23 cellular contexts compared by ENCODE assay signal in genomic region chr1:14871569-14871968, GRCh38.
DNase-seq lines count a peak whose midpoint lies in the region; ATAC-seq, FAIRE-seq and TF ChIP-seq lines count a peak whose summit lies in the region.
"Had no signal": no experiment of that assay in that cellular context is flagged by ENCODE, and none has a peak within 500 bp of the region (broad histone marks: within the 10 kb centered on the region; RNA-seq: fewer than 3 reads in every experiment).

No MANE protein-coding gene starts in this region.

- TF ChIP-seq POLR2A in GM12892 (IDR thresholded peaks at IDR 0.05; ENCODE audit: low read depth, low read length): no peak

- ATAC-seq in GM21515 (IDR thresholded peaks at IDR 0.05; ENCODE audit: unreplicated experiment) (no peak), HG03108 (IDR thresholded peaks at IDR 0.05; ENCODE audit: unreplicated experiment) (no peak)
- ATAC-seq: A549 had no signal

- H3K4me3 ChIP-seq in epithelial cell of esophagus (ENCODE audit: low read length): no peak overlapping the region
- H3K4me3 ChIP-seq: A549, BLaER1, GM23248, HAP-1 had no signal

- no peak for TF ChIP-seq CTCF in epithelial cell of esophagus (IDR thresholded peaks at IDR 0.05; ENCODE audit: insufficient read depth, low read depth, low read length, missing control alignments)

- no peak for FAIRE-seq in GM12892 (lab: Jason Lieb, UNC)
- FAIRE-seq: A549, D721Med, GM12891 had no signal

- DNase-seq in ELF-1 (ENCODE audit: low read depth, low spot score) (peak; percentile 22), NCI-H2227 treated with DMSO at 0.1 percent for 48 hours (lab: John Stamatoyannopoulos, UW) (peak; percentile 44), epithelial cell of esophagus (ENCODE audit: low read depth) (peak; percentile 16), kidney tubule cell (ENCODE audit: low spot score) (peak; percentile 10), GM12892 (ENCODE audit: insufficient read length) (no peak), NCI-H1105 (lab: John Stamatoyannopoulos, UW) (no peak)
- DNase-seq: 8988T; ACHN; CD4-positive, alpha-beta T cell; CD8-positive, alpha-beta memory T cell; DMS 273 treated with DMSO at 0.1 percent for 48 hours; DMS79; EL; GF-D8; GM23248; HFFc6 had no signal

Comparison
In these comparisons a context has a peak if more than half of its experiments do, and no peak if none do; other contexts are left out.
1. DNase-seq: peak in ELF-1 (single experiment), NCI-H2227 treated with DMSO at 0.1 percent for 48 hours (single experiment), epithelial cell of esophagus (single experiment) and kidney tubule cell (single experiment); none in GM12892 (single experiment) and NCI-H1105 (single experiment).